Comparison of ENCODE assay signal across 11 cellular contexts in the genomic region with DNA sequence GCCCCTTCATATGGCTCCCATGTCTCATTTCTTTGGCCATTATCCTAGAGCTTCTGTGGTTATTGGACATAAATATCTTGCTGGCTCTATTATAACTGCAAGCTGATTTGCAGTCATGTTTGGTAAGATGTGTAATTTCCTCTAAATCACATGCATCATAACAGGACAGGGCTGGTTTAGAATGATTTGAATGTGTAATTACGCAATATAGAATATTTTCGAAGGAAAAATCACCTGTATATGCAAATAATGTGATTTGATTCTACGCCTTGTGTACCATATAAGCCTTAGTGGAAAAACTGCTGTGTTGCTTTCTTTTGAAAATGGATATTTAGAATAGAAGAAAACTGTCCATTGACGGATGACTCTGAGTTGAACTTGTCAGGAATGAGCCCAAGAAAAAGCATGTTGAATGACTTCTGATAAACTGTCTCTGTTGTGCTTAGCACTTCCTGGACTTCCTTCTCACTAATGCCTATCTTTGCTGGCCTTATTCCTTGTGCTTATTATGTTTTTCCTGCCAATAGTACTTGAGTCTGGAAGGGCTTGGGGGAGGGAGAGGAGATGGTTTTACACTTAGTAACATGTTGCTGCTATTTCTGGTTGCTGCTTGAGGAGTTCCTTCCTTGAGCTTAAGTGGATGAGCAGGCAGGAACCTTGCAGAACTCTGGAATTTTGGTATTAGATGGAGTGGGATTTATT. TPM values are rescaled to one million over a fixed set of nuclear protein-coding genes. Genes with fewer than 3 reads are reported as not detected.
DNase-seq lines count a peak whose midpoint lies in the region; ATAC-seq and TF ChIP-seq lines count a peak whose summit lies in the region.
"Had no signal": no experiment of that assay in that cellular context is flagged by ENCODE, and none has a peak within 500 bp of the region (broad histone marks: within the 10 kb centered on the region; RNA-seq: fewer than 3 reads in every experiment).

No MANE protein-coding gene starts in this region.

- H3K27me3 Mint-ChIP-seq in osteocyte (ENCODE audit: unreplicated experiment): no peaks in the 10 kb centered on the region

- H3K27ac Mint-ChIP-seq in osteocyte (ENCODE audit: unreplicated experiment): no peak overlapping the region
- H3K27ac Mint-ChIP-seq: activated naive CD4-positive, alpha-beta T cell treated with anti-CD3 and anti-CD28 coated beads, Interleukin-2, amount 50 U/mL, for 24 hours had no signal

- H3K4me1 Mint-ChIP-seq in osteocyte (ENCODE audit: unreplicated experiment): peaks cover 44% of the 10 kb centered on the region

- DNase-seq in GM04504 (ENCODE audit: low read depth): peak; percentile 50
- peak in 1 of 2 donors; percentile 71 for DNase-seq in ascending aorta (ENCODE audit: low spot score in 2 of 2)
- DNase-seq in heart right ventricle: peak in 1 of 2 donors; percentile 56
- DNase-seq in sciatic nerve (ENCODE audit: low spot score): no peak
- DNase-seq in stimulated activated CD4-positive, alpha-beta T cell treated with anti-CD3 and anti-CD28 coated beads, Interleukin-1b, Interleukin-23, amount 100 ng/mL, for 48 hours: no peak
- no peak for DNase-seq in osteocyte (ENCODE audit: extremely low spot score, unreplicated experiment)
- DNase-seq: MM.1S, T-helper 1 cell had no signal

- H3K4me3 ChIP-seq in ascending aorta (no peak overlapping the region), heart right ventricle (no peak overlapping the region)

- ATAC-seq in heart right ventricle: peak; percentile 85 to 93 (median 89)
- ATAC-seq in sciatic nerve: peak; percentile 75
- no peak for ATAC-seq in GM19351 (IDR thresholded peaks at IDR 0.05; ENCODE audit: unreplicated experiment)
- ATAC-seq in HG02571 (IDR thresholded peaks at IDR 0.05; ENCODE audit: unreplicated experiment): no peak

- H3K9me3 ChIP-seq in ascending aorta (no peaks in the 10 kb centered on the region), heart right ventricle (no peaks in the 10 kb centered on the region)

- WGBS in heart right ventricle, 2 donors: 40 to 52% methylated on average over 4 of the region's 4 CpGs

- no peak for TF ChIP-seq CTCF in ascending aorta (IDR thresholded peaks at IDR 0.05)
- TF ChIP-seq CTCF in heart right ventricle (IDR thresholded peaks at IDR 0.05): no peak
- no peak for TF ChIP-seq CTCF in osteocyte (IDR thresholded peaks at IDR 0.05)

- H3K4me1 ChIP-seq in ascending aorta: peaks cover 7 to 33% of the 10 kb centered on the region in 2 donors
- H3K4me1 ChIP-seq in heart right ventricle: peaks cover 5 to 83% (median 43%) of the 10 kb centered on the region in 9 donors

- H3K36me3 ChIP-seq in ascending aorta: no peaks in the 10 kb centered on the region
- no peaks in the 10 kb centered on the region for H3K36me3 ChIP-seq in heart right ventricle

- peak overlapping the region; percentile 24 to 47 for H3K27ac ChIP-seq in ascending aorta
- H3K27ac ChIP-seq in heart right ventricle: peak overlapping the region in 6 of 10 donors; percentile 1 to 53 (median 40)

- intact Hi-C loops in ascending aorta (cut with DNase I) (loop anchor here (5.0 kb wide), 1 partner anchor 346 kb away; no protein-coding TSS in a partner anchor), heart right ventricle (cut with DNase I) (loop anchor here in 8 of 10 donors (5.0 to 10.0 kb wide), 8 partner anchors 36 to 348 kb away; no protein-coding TSS in a partner anchor), sciatic nerve (cut with DNase I) (no loop called here)

- H3K27me3 ChIP-seq in ascending aorta (no peaks in the 10 kb centered on the region), heart right ventricle (peaks cover 0 to 16% (median 0%) of the 10 kb centered on the region in 7 donors)

- no peak overlapping the region for H3K4me3 Mint-ChIP-seq in osteocyte (ENCODE audit: unreplicated experiment)
- H3K4me3 Mint-ChIP-seq: activated naive CD4-positive, alpha-beta T cell treated with anti-CD3 and anti-CD28 coated beads, Interleukin-2, amount 50 U/mL, for 24 hours had no signal

- H3K36me3 Mint-ChIP-seq in osteocyte (ENCODE audit: unreplicated experiment): no peaks in the 10 kb centered on the region
- H3K36me3 Mint-ChIP-seq: activated naive CD4-positive, alpha-beta T cell treated with anti-CD3 and anti-CD28 coated beads, Interleukin-2, amount 50 U/mL, for 24 hours had no signal

- H3K9me3 Mint-ChIP-seq in osteocyte (ENCODE audit: unreplicated experiment): no peaks in the 10 kb centered on the region
- H3K9me3 Mint-ChIP-seq: activated naive CD4-positive, alpha-beta T cell treated with anti-CD3 and anti-CD28 coated beads, Interleukin-2, amount 50 U/mL, for 24 hours had no signal

RNA-seq across cellular contexts. Expression of a gene that starts 6.5 kb away (rescaled TPM):
- total RNA-seq in ascending aorta (4.3 TPM), heart right ventricle (1 to 10 TPM; 2.1 to 4.2 (median 2.4) TPM), sciatic nerve (16.7 TPM), osteocyte (5.5 TPM in 2 replicates)
- 1 to 10 TPM in 1 of 2 donors, under 1 TPM in 1; 0.87 to 3.1 TPM for polyA plus RNA-seq in heart right ventricle

Comparison
In these comparisons a context has a peak if more than half of its experiments do, and no peak if none do; other contexts are left out.
1. ATAC-seq: peak in heart right ventricle (8 of 8) and sciatic nerve (single experiment); none in GM19351 (single experiment) and HG02571 (single experiment).